22 cellular contexts compared by ENCODE assay signal in genomic region chr18:59691996-59692395, GRCh38. TPM values are rescaled to one million over a fixed set of nuclear protein-coding genes. Genes with fewer than 3 reads are reported as not detected.
"Had no signal": no experiment of that assay in that cellular context is flagged by ENCODE, and none has a peak within 500 bp of the region (broad histone marks: within the 10 kb centered on the region; RNA-seq: fewer than 3 reads in every experiment).

No MANE protein-coding gene starts in this region.

- H3K9me3 Mint-ChIP-seq: activated T-helper 1 cell treated with anti-CD3 and anti-CD28 coated beads, Interleukin-12 subunit alpha, Interleukin-12 subunit beta, Interleukin-2, Interleukin-4 antibody, amounts not matched to agents 30 ng/mL and 10 ng/mL and 1 ng/mL, durations not matched to agents 14 hours and 24 hours and 36 hours; memory B cell; T-helper 2 cell treated with Interferon-gamma antibody and Interleukin-4, amounts not matched to agents 5 μg/mL and 100 μg/mL, for 36 hours; WTC11 had no signal

- H3K27ac ChIP-seq: cardiac muscle cell, dorsolateral prefrontal cortex, pancreas, right lobe of liver, spleen, tibial artery had no signal

- H3K9me3 ChIP-seq: mucosa of descending colon, pancreas, right lobe of liver, spleen, tibial artery had no signal

- H3K4me3 Mint-ChIP-seq: activated CD4-positive, alpha-beta T cell treated with anti-CD3 and anti-CD28 coated beads for 36 hours; activated naive CD8-positive, alpha-beta T cell; activated T-helper 1 cell treated with anti-CD3 and anti-CD28 coated beads, Interleukin-12 subunit alpha, Interleukin-12 subunit beta, Interleukin-2, Interleukin-4 antibody, amounts not matched to agents 30 ng/mL and 10 ng/mL and 1 ng/mL, durations not matched to agents 14 hours and 24 hours and 36 hours; immature natural killer cell; memory B cell; naive thymus-derived CD4-positive, alpha-beta T cell; T-helper 2 cell treated with Interferon-gamma antibody and Interleukin-4, amounts not matched to agents 5 μg/mL and 100 μg/mL, for 36 hours; WTC11 had no signal

- DNase-seq: activated CD4-positive, alpha-beta T cell treated with anti-CD3 and anti-CD28 coated beads for 36 hours; activated CD4-positive, alpha-beta T cell treated with anti-CD3 and anti-CD28 coated beads, Interleukin-2, amount 50 U/mL, for 48 hours; activated T-cell treated with anti-CD3 and anti-CD28 coated beads for 4 hours; dorsolateral prefrontal cortex; immature natural killer cell; mucosa of descending colon; naive thymus-derived CD4-positive, alpha-beta T cell; pancreas; right lobe of liver; spleen; stimulated activated CD8-positive, alpha-beta memory T cell treated with anti-CD3 and anti-CD28 coated beads, Interleukin-4, amount 100 ng/mL, for 48 hours; stimulated activated naive CD4-positive, alpha-beta T cell treated with Interleukin-2 at 50 U/mL for 16 hours; substantia nigra; tibial artery had no signal

- FAIRE-seq: colon, pancreas, urothelium cell line had no signal

- H3K27ac Mint-ChIP-seq: activated CD4-positive, alpha-beta T cell treated with anti-CD3 and anti-CD28 coated beads for 36 hours; activated naive CD8-positive, alpha-beta T cell; activated T-helper 1 cell treated with anti-CD3 and anti-CD28 coated beads, Interleukin-12 subunit alpha, Interleukin-12 subunit beta, Interleukin-2, Interleukin-4 antibody, amounts not matched to agents 30 ng/mL and 10 ng/mL and 1 ng/mL, durations not matched to agents 14 hours and 24 hours and 36 hours; immature natural killer cell; memory B cell; naive thymus-derived CD4-positive, alpha-beta T cell; T-helper 2 cell treated with Interferon-gamma antibody and Interleukin-4, amounts not matched to agents 5 μg/mL and 100 μg/mL, for 36 hours; WTC11 had no signal

- ATAC-seq: activated CD4-positive, alpha-beta T cell treated with anti-CD3 and anti-CD28 coated beads for 36 hours; mucosa of descending colon; naive thymus-derived CD4-positive, alpha-beta T cell; pancreas; right lobe of liver; WTC11 had no signal

- H3K36me3 ChIP-seq: cardiac muscle cell, pancreas, right lobe of liver, spleen, tibial artery had no signal

- H3K4me1 Mint-ChIP-seq: immature natural killer cell had no signal

- H3K4me3 ChIP-seq: cardiac muscle cell, dorsolateral prefrontal cortex, mucosa of descending colon, pancreas, right lobe of liver, spleen, tibial artery had no signal

RNA-seq across cellular contexts. Expression of gene CCBE1, which starts 5.2 kb away (rescaled TPM):
- total RNA-seq: activated T-helper 1 cell treated with anti-CD3 and anti-CD28 coated beads, Interleukin-12 subunit alpha, Interleukin-12 subunit beta, Interleukin-2, Interleukin-4 antibody, amounts not matched to agents 30 ng/mL and 10 ng/mL and 1 ng/mL, durations not matched to agents 14 hours and 24 hours and 36 hours; naive thymus-derived CD4-positive, alpha-beta T cell had no signal
- polyA plus RNA-seq: naive thymus-derived CD4-positive, alpha-beta T cell had no signal
